8 cellular contexts compared by ENCODE assay signal in genomic region chr10:102660891-102661613, GRCh38. TPM values are rescaled to one million over a fixed set of nuclear protein-coding genes. Genes with fewer than 3 reads are reported as not detected.
DNase-seq lines count a peak whose midpoint lies in the region; ATAC-seq, FAIRE-seq and TF ChIP-seq lines count a peak whose summit lies in the region.

No MANE protein-coding gene starts in this region.

- intact Hi-C loops in endothelial cell of umbilical vein (cut with micrococcal nuclease): no loop called here
- intact Hi-C loops in testis (cut with DNase I; ENCODE audit: low total_unique reads): no loop called here

- CTCF ChIA-PET in endothelial cell of umbilical vein (lab: Charles Lee): interaction anchor here (0.9 to 2.1 kb wide), 8 partner anchors 9 to 158 kb away, joined by 3 to 14 read pairs (median 4); partner anchors contain the start of gene ACTR1A

- ATAC-seq in DND-41 (ENCODE audit: insufficient read depth, low read depth) (peak; percentile 88), GM21367 (IDR thresholded peaks at IDR 0.05; ENCODE audit: unreplicated experiment) (peak; percentile 69)

- TF ChIP-seq CTCF in DND-41 (IDR thresholded peaks at IDR 0.05; ENCODE audit: borderline replicate concordance, extremely low read depth, low read length, poor library complexity, severe bottlenecking) (no peak), endothelial cell of umbilical vein (IDR thresholded peaks at IDR 0.05; ENCODE audit: extremely low read depth in 1 of 2, insufficient read depth in 1 of 2, low read depth in 1 of 2, low read length in 2 of 2) (no peak), testis (IDR thresholded peaks at IDR 0.05) (no peak)

- TF ChIP-seq POLR2A in endothelial cell of umbilical vein (IDR thresholded peaks at IDR 0.05; ENCODE audit: low read depth, low read length) (no peak), testis (IDR thresholded peaks at IDR 0.05) (no peak)

- no peaks in the 10 kb centered on the region for H3K9me3 ChIP-seq in DND-41 (ENCODE audit: insufficient read depth, low read length, severe bottlenecking)
- no peaks in the 10 kb centered on the region for H3K9me3 ChIP-seq in endothelial cell of umbilical vein (replicated peaks; ENCODE audit: control insufficient read depth, insufficient read depth, low read length)
- H3K9me3 ChIP-seq in testis: no peaks in the 10 kb centered on the region

- dilution Hi-C loops in endothelial cell of umbilical vein (cut with MboI; ENCODE audit: extremely low pct_ligation_motif_present, low sequenced_read_pairs): no loop called here

- DNase-seq in DND-41 (peak; percentile 96), HUDEP-2 (lab: John Stamatoyannopoulos, UW; ENCODE audit: unreplicated experiment in 76 of 76) (peak in 55 of 76 experiments; percentile 13 to 73 (median 40)), endothelial cell of umbilical vein (ENCODE audit: low read depth, low spot score) (no peak), occipital lobe (lab: John Stamatoyannopoulos, UW) (peak; percentile 33), G401 (ENCODE audit: low spot score) (no peak), testis (no peak)
- DNase-seq in activated CD4-positive, alpha-beta T cell treated with anti-CD3 and anti-CD28 coated beads for 4 hours: peak; percentile 45 to 56

- 19 to 47% methylated on average over 18 to 20 of the region's 22 CpGs for WGBS in testis, 2 donors

- H3K27me3 ChIP-seq in DND-41 (ENCODE audit: insufficient read depth, low read length, poor library complexity) (no peaks in the 10 kb centered on the region), endothelial cell of umbilical vein (ENCODE audit: control insufficient read depth in 2 of 2, insufficient read depth in 2 of 2, low read length in 2 of 2) (no peaks in the 10 kb centered on the region), testis (no peaks in the 10 kb centered on the region)

- H3K9me1 ChIP-seq in endothelial cell of umbilical vein (replicated peaks; ENCODE audit: control insufficient read depth, extremely low read depth, insufficient read depth, low read length): no peaks in the 10 kb centered on the region

- in situ Hi-C loops in G401 (cut with HindIII; ENCODE audit: low sequenced_read_pairs): no loop called here

- peaks cover 23% of the 10 kb centered on the region for H3K4me1 ChIP-seq in DND-41 (ENCODE audit: insufficient read depth, low read length)
- peaks cover 18% of the 10 kb centered on the region for H3K4me1 ChIP-seq in endothelial cell of umbilical vein (ENCODE audit: control insufficient read depth, extremely low read depth, insufficient read depth, low read length)
- H3K4me1 ChIP-seq in testis: peaks cover 21% of the 10 kb centered on the region

- H3K4me3 ChIP-seq in DND-41 (ENCODE audit: low read depth in 1 of 2, low read length in 2 of 2) (peak overlapping the region in 1 of 2 experiments; percentile 21; a peak in 1 of 4 replicates), endothelial cell of umbilical vein (replicated peaks in 1 of 3; ENCODE audit: insufficient read depth in 1 of 3, low read depth in 1 of 3, low read length in 3 of 3) (no peak overlapping the region), testis (no peak overlapping the region)

- no peak overlapping the region for H2AFZ ChIP-seq in DND-41 (ENCODE audit: low read depth, low read length)
- H2AFZ ChIP-seq in endothelial cell of umbilical vein (ENCODE audit: low read depth, low read length): no peak overlapping the region

- H3K79me2 ChIP-seq in DND-41 (ENCODE audit: insufficient read depth, low read length): no peaks in the 10 kb centered on the region
- peaks cover 4% of the 10 kb centered on the region for H3K79me2 ChIP-seq in endothelial cell of umbilical vein (ENCODE audit: control insufficient read depth, insufficient read depth, low read length)

- no peak for FAIRE-seq in endothelial cell of umbilical vein (lab: Jason Lieb, UNC)

- peak overlapping the region; percentile 47 for H3K4me2 ChIP-seq in DND-41 (ENCODE audit: insufficient read depth, low read length)
- no peak overlapping the region for H3K4me2 ChIP-seq in endothelial cell of umbilical vein (ENCODE audit: insufficient read depth, low read length)

- H3K36me3 ChIP-seq in DND-41 (ENCODE audit: insufficient read depth, low read length) (peaks cover 28% of the 10 kb centered on the region), endothelial cell of umbilical vein (ENCODE audit: control insufficient read depth in 2 of 2, extremely low read depth in 1 of 2, insufficient read depth in 2 of 2, low read length in 2 of 2) (peaks cover 7 to 12% of the 10 kb centered on the region in 2 experiments), testis (ENCODE audit: low read depth, missing control alignments) (no peaks in the 10 kb centered on the region)

- no TSS peak for BruUV-seq in endothelial cell of umbilical vein (replicated peaks; lab: Mats Ljungman, UMichigan)

- peak overlapping the region; percentile 86 for H3K27ac ChIP-seq in DND-41 (ENCODE audit: low read length)
- no peak overlapping the region for H3K27ac ChIP-seq in endothelial cell of umbilical vein (ENCODE audit: insufficient read depth, low read depth, low read length)
- H3K27ac ChIP-seq in testis: peak overlapping the region in 1 of 2 donors; percentile 3

- POLR2A ChIA-PET in endothelial cell of umbilical vein (lab: Charles Lee): interaction anchor here (1.3 kb wide), 1 partner anchor 159 kb away, joined by 3 read pairs; the partner anchor contains the start of gene ACTR1A

- peaks cover 35% of the 10 kb centered on the region for H4K20me1 ChIP-seq in DND-41 (ENCODE audit: insufficient read depth, low read length)
- no peaks in the 10 kb centered on the region for H4K20me1 ChIP-seq in endothelial cell of umbilical vein (replicated peaks; ENCODE audit: control insufficient read depth, extremely low read depth, insufficient read depth, low read length)

- H3K9ac ChIP-seq in DND-41 (ENCODE audit: low read depth, low read length) (peak overlapping the region; percentile 3; the same call in 1 of the 2 replicates), endothelial cell of umbilical vein (replicated peaks; ENCODE audit: extremely low read depth, insufficient read depth, low read length) (no peak overlapping the region)

TF ChIP-seq in endothelial cell of umbilical vein, 7 proteins besides CTCF, POLR2A, EP300 and RAD21:
- no peak for TF ChIP-seq GATA2 (IDR thresholded peaks at IDR 0.05; ENCODE audit: insufficient read depth, insufficient read length, low read depth, low read length)
- TF ChIP-seq POLR2AphosphoS5 (IDR thresholded peaks at IDR 0.05; ENCODE audit: insufficient read depth, low read depth, low read length): peak; percentile 52

RNA-seq across cellular contexts. Expression of gene TRIM8, which starts 16.8 kb away (rescaled TPM):
- total RNA-seq in endothelial cell of umbilical vein (108 and 114 TPM in 2 replicates), occipital lobe (23.4 TPM), testis (100 to 1,000 TPM; 114 to 170 TPM)
- polyA plus RNA-seq in endothelial cell of umbilical vein (74.1 and 77.2 TPM in 2 replicates), testis (ENCODE audit: insufficient read depth, low read depth, low replicate concordance) (69.8 TPM)
- polyA plus RNA-seq in endothelial cell of umbilical vein (2011; cell fraction: cytosol; rRNA removed): 88.7 and 106 TPM in 2 replicates
- polyA plus RNA-seq in endothelial cell of umbilical vein (2011; cell fraction: nucleus; rRNA removed): 74.2 and 76.4 TPM in 2 replicates
- polyA plus RNA-seq in endothelial cell of umbilical vein (2012): 154 and 159 TPM in 2 replicates
- polyA minus RNA-seq in endothelial cell of umbilical vein: 45.9 and 64.0 TPM in 2 replicates
- polyA minus RNA-seq in endothelial cell of umbilical vein (2011; cell fraction: cytosol; rRNA and poly(A)+ RNA removed): 17.6 TPM
- polyA minus RNA-seq in endothelial cell of umbilical vein (2011; cell fraction: nucleus; rRNA and poly(A)+ RNA removed): 26.3 and 40.0 TPM in 2 replicates
- total RNA-seq in G401 (2014; rRNA removed; shearing (Covaris generic)): 30.2 and 44.4 TPM in 2 replicates

RNA-seq across cellular contexts. Expression of gene ARL3, which starts 53.1 kb away (rescaled TPM):
- 10.6 and 11.0 TPM in 2 replicates for total RNA-seq in endothelial cell of umbilical vein
- polyA plus RNA-seq in endothelial cell of umbilical vein: 4.9 and 6.6 TPM in 2 replicates
- 10.2 and 10.4 TPM in 2 replicates for polyA plus RNA-seq in endothelial cell of umbilical vein (2011; cell fraction: cytosol; rRNA removed)
- polyA plus RNA-seq in endothelial cell of umbilical vein (2011; cell fraction: nucleus; rRNA removed): 3.4 and 3.6 TPM in 2 replicates
- polyA plus RNA-seq in endothelial cell of umbilical vein (2012): 15.5 and 15.6 TPM in 2 replicates
- polyA minus RNA-seq in endothelial cell of umbilical vein: 2.9 and 3.3 TPM in 2 replicates
- polyA minus RNA-seq in endothelial cell of umbilical vein (2011; cell fraction: cytosol; rRNA and poly(A)+ RNA removed): 2.9 TPM
- 1.3 TPM in 2 replicates for polyA minus RNA-seq in endothelial cell of umbilical vein (2011; cell fraction: nucleus; rRNA and poly(A)+ RNA removed)
- total RNA-seq in occipital lobe: 31.2 TPM
- total RNA-seq in G401 (2014; rRNA removed; shearing (Covaris generic)): 10.4 and 10.5 TPM in 2 replicates
- 10 to 100 TPM; 10.8 to 10.9 TPM for total RNA-seq in testis
- polyA plus RNA-seq in testis (ENCODE audit: insufficient read depth, low read depth, low replicate concordance): 25.2 TPM

RNA-seq across cellular contexts. Expression of gene SFXN2, which starts 53.4 kb away (rescaled TPM):
- total RNA-seq in endothelial cell of umbilical vein (13.1 and 17.0 TPM in 2 replicates), occipital lobe (4.8 TPM), testis (1 to 10 TPM; 5.6 to 9.8 TPM)
- polyA plus RNA-seq in endothelial cell of umbilical vein (8.1 and 9.8 TPM in 2 replicates), testis (ENCODE audit: insufficient read depth, low read depth, low replicate concordance) (4.4 TPM)
- 10.6 and 12.2 TPM in 2 replicates for polyA plus RNA-seq in endothelial cell of umbilical vein (2011; cell fraction: cytosol; rRNA removed)
- polyA plus RNA-seq in endothelial cell of umbilical vein (2011; cell fraction: nucleus; rRNA removed): 15.1 and 15.9 TPM in 2 replicates
- 5.5 and 8.5 TPM in 2 replicates for polyA plus RNA-seq in endothelial cell of umbilical vein (2012)
- polyA minus RNA-seq in endothelial cell of umbilical vein: 24.0 TPM in 2 replicates
- polyA minus RNA-seq in endothelial cell of umbilical vein (2011; cell fraction: cytosol; rRNA and poly(A)+ RNA removed): 8.8 TPM
- 9.7 and 11.3 TPM in 2 replicates for polyA minus RNA-seq in endothelial cell of umbilical vein (2011; cell fraction: nucleus; rRNA and poly(A)+ RNA removed)
- 17.0 and 25.7 TPM in 2 replicates for total RNA-seq in G401 (2014; rRNA removed; shearing (Covaris generic))

Comparison
In these comparisons a context has a peak if more than half of its experiments do, and no peak if none do; other contexts are left out.
1. DNase-seq: peak in DND-41 (single experiment), HUDEP-2 (55 of 76), activated CD4-positive, alpha-beta T cell treated with anti-CD3 and anti-CD28 coated beads for 4 hours (2 of 2) and occipital lobe (single experiment); none in endothelial cell of umbilical vein (single experiment), G401 (single experiment) and testis (single experiment).